Comparison of ENCODE assay signal across 12 cellular contexts in the genomic region with DNA sequence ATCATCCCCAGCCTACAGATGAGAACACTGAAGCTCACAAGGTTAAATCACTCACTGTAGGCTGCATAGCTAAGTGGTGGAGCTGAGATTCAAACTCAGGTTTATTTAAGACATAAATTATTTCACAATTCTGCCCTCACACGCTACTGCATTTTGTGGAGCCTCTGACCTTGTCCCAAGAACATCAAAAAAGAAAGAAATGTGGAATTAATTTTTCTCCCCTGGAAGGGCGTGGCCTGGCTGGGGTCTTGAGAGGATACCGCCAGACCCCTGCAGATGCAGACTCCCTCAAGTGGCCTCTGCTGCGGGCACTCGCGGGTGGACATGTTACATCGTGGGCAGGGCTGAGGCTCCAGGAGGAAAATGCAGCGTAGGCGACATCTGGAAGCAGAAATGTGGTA. TPM values are rescaled to one million over a fixed set of nuclear protein-coding genes. Genes with fewer than 3 reads are reported as not detected.
DNase-seq lines count a peak whose midpoint lies in the region; ATAC-seq and TF ChIP-seq lines count a peak whose summit lies in the region.
"Had no signal": no experiment of that assay in that cellular context is flagged by ENCODE, and none has a peak within 500 bp of the region (broad histone marks: within the 10 kb centered on the region; RNA-seq: fewer than 3 reads in every experiment).

No MANE protein-coding gene starts in this region.

- no peak overlapping the region for H3K27ac Mint-ChIP-seq in activated CD4-positive, alpha-beta T cell treated with anti-CD3 and anti-CD28 coated beads for 36 hours
- H3K27ac Mint-ChIP-seq in Caco-2 (ENCODE audit: unreplicated experiment), result no peak overlapping the region
- H3K27ac Mint-ChIP-seq: activated CD8-positive, alpha-beta memory T cell treated with anti-CD3 and anti-CD28 coated beads, Interleukin-2, amount 10 ng/mL, durations not matched to agents 7 days and 5 days had no signal

- peak; percentile 5 for ATAC-seq in activated CD4-positive, alpha-beta T cell treated with anti-CD3 and anti-CD28 coated beads for 36 hours
- ATAC-seq in upper lobe of left lung (ENCODE audit: low FRiP score in 2 of 2), result peak in 1 of 2 donors; percentile 40
- ATAC-seq: activated CD8-positive, alpha-beta memory T cell treated with anti-CD3 and anti-CD28 coated beads, Interleukin-2, amount 10 ng/mL, durations not matched to agents 7 days and 5 days had no signal

- DNase-seq in activated CD4-positive, alpha-beta T cell treated with anti-CD3 and anti-CD28 coated beads for 36 hours, result no peak
- DNase-seq in activated CD4-positive, alpha-beta T cell treated with anti-CD3 and anti-CD28 coated beads for 48 hours, result no peak
- DNase-seq in mammary epithelial cell (no peak), upper lobe of left lung (no peak), KBM-7 (no peak), Caco-2 (no peak), MM.1S (no peak)
- DNase-seq: activated CD8-positive, alpha-beta memory T cell treated with anti-CD3 and anti-CD28 coated beads, Interleukin-2, amount 10 ng/mL, durations not matched to agents 7 days and 5 days; BE2C; Karpas-422; RPMI8226 had no signal

- H2AFZ ChIP-seq in mammary epithelial cell (ENCODE audit: low read depth, low read length) (no peak overlapping the region), MM.1S (ENCODE audit: low read length) (no peak overlapping the region)

- peaks cover 27% of the 10 kb centered on the region for H3K4me1 Mint-ChIP-seq in activated CD4-positive, alpha-beta T cell treated with anti-CD3 and anti-CD28 coated beads for 36 hours
- H3K4me1 Mint-ChIP-seq in Caco-2 (ENCODE audit: low read depth, unreplicated experiment), result no peaks in the 10 kb centered on the region

- H3K4me3 ChIP-seq in mammary epithelial cell (replicated peaks in 1 of 3; ENCODE audit: insufficient read depth in 1 of 3, low read depth in 2 of 3, low read length in 3 of 3) (peak overlapping the region in 2 of 3 experiments; percentile 10 to 12), mucosa of rectum (ENCODE audit: low read length in 2 of 2) (no peak overlapping the region), upper lobe of left lung (no peak overlapping the region), Caco-2 (ENCODE audit: low read depth, low read length) (no peak overlapping the region), MM.1S (ENCODE audit: low read length) (no peak overlapping the region)

- H3K9me3 ChIP-seq in mammary epithelial cell (replicated peaks; ENCODE audit: insufficient read depth, low read length) (no peaks in the 10 kb centered on the region), mucosa of rectum (ENCODE audit: control insufficient read depth in 2 of 2, low read length in 2 of 2) (no peaks in the 10 kb centered on the region), upper lobe of left lung (no peaks in the 10 kb centered on the region), Caco-2 (no peaks in the 10 kb centered on the region), MM.1S (replicated peaks; ENCODE audit: insufficient read depth, low read length) (no peaks in the 10 kb centered on the region)
- H3K9me3 ChIP-seq: BE2C had no signal

- dilution Hi-C loops in mammary epithelial cell (cut with HindIII; ENCODE audit: low sequenced_read_pairs), result loop anchor here (5.0 kb wide), 3 partner anchors 46 to 71 kb away; no protein-coding TSS in a partner anchor

- peaks cover 6% of the 10 kb centered on the region for H3K27me3 Mint-ChIP-seq in activated CD4-positive, alpha-beta T cell treated with anti-CD3 and anti-CD28 coated beads for 36 hours
- no peaks in the 10 kb centered on the region for H3K27me3 Mint-ChIP-seq in Caco-2 (ENCODE audit: insufficient read depth, unreplicated experiment)

- no peak for TF ChIP-seq CTCF in mammary epithelial cell (conservative IDR thresholded peaks at IDR 0.05 in 1 of 2, IDR thresholded peaks at IDR 0.05 in 1 of 2; ENCODE audit: extremely low read depth in 1 of 2, insufficient read depth in 1 of 2, low read depth in 1 of 2, low read length in 2 of 2)
- TF ChIP-seq CTCF in upper lobe of left lung (IDR thresholded peaks at IDR 0.05), result no peak
- no peak for TF ChIP-seq CTCF in Caco-2 (IDR thresholded peaks at IDR 0.05; ENCODE audit: insufficient read depth in 1 of 2, low read depth in 1 of 2, low read length in 1 of 2, severe bottlenecking in 1 of 2, unreplicated experiment in 1 of 2)
- TF ChIP-seq CTCF in MM.1S (IDR thresholded peaks at IDR 0.05; ENCODE audit: low read length), result no peak

- WGBS in mammary epithelial cell (ENCODE audit: low coverage, missing lambda C conversion rate), result 0% methylated on average over 9 of the region's 9 CpGs
- 21 to 23% methylated on average over 9 of the region's 9 CpGs for WGBS in upper lobe of left lung, 2 donors

- peaks cover 54% of the 10 kb centered on the region for H3K79me2 ChIP-seq in mammary epithelial cell (ENCODE audit: insufficient read depth, low read length)
- H3K79me2 ChIP-seq in MM.1S (ENCODE audit: low read length), result no peaks in the 10 kb centered on the region

- H3K4me1 ChIP-seq in mammary epithelial cell (ENCODE audit: insufficient read depth, low read length), result peaks cover 92% of the 10 kb centered on the region
- peaks cover 10 to 14% of the 10 kb centered on the region in 2 donors for H3K4me1 ChIP-seq in mucosa of rectum (ENCODE audit: control insufficient read depth in 2 of 2, insufficient read depth in 2 of 2, low read length in 2 of 2)
- peaks cover 46 to 67% (median 52%) of the 10 kb centered on the region in 4 donors for H3K4me1 ChIP-seq in upper lobe of left lung
- H3K4me1 ChIP-seq in Caco-2, result peaks cover 8% of the 10 kb centered on the region; the same call in 1 of the 2 replicates
- H3K4me1 ChIP-seq in MM.1S (ENCODE audit: low read length), result no peaks in the 10 kb centered on the region

- in situ Hi-C loops in mammary epithelial cell (cut with MboI; ENCODE audit: low sequenced_read_pairs in 2 of 2), result no loop called here
- in situ Hi-C loops in KBM-7 (cut with MboI; ENCODE audit: low pct_unique_long_range_greater_than_20kb, low sequenced_read_pairs), result no loop called here

- H3K9me2 ChIP-seq in MM.1S (replicated peaks; ENCODE audit: insufficient read depth, low read length), result no peaks in the 10 kb centered on the region

- intact Hi-C loops in activated CD4-positive, alpha-beta T cell treated with anti-CD3 and anti-CD28 coated beads for 36 hours (cut with DNase I, micrococcal nuclease), result loop anchor here in 1 of 2 experiments (5.0 kb wide), 1 partner anchor 79 kb away; the partner anchor contains the start of genes ISCA2 and NPC2
- intact Hi-C loops in mammary epithelial cell (cut with micrococcal nuclease), result no loop called here
- intact Hi-C loops in Caco-2 (cut with micrococcal nuclease; ENCODE audit: unreplicated experiment), result no loop called here

- CTCF ChIA-PET in activated CD4-positive, alpha-beta T cell treated with anti-CD3 and anti-CD28 coated beads for 36 hours (lab: Charles Lee), result interaction anchor here (1.1 to 1.4 kb wide), 3 partner anchors 10 to 71 kb away, joined by 3 to 5 read pairs (median 5); no protein-coding TSS in a partner anchor
- CTCF ChIA-PET in mammary epithelial cell (lab: Charles Lee; ENCODE audit: low non-redundant PET) (no interaction called here), Caco-2 (lab: Charles Lee) (no interaction called here)

- H3K9ac ChIP-seq in mammary epithelial cell (ENCODE audit: insufficient read depth, low read length) (peak overlapping the region; percentile 91), mucosa of rectum (ENCODE audit: low read depth in 1 of 2, low read length in 2 of 2) (no peak overlapping the region), MM.1S (ENCODE audit: low read length) (no peak overlapping the region)

- H3K4me3 Mint-ChIP-seq in activated CD4-positive, alpha-beta T cell treated with anti-CD3 and anti-CD28 coated beads for 36 hours, result no peak overlapping the region
- H3K4me3 Mint-ChIP-seq in Caco-2 (ENCODE audit: unreplicated experiment), result no peak overlapping the region
- H3K4me3 Mint-ChIP-seq: activated CD8-positive, alpha-beta memory T cell treated with anti-CD3 and anti-CD28 coated beads, Interleukin-2, amount 10 ng/mL, durations not matched to agents 7 days and 5 days had no signal

- peak overlapping the region; percentile 68 for H3K4me2 ChIP-seq in mammary epithelial cell (ENCODE audit: insufficient read depth, low read depth, low read length)
- H3K4me2 ChIP-seq in MM.1S (ENCODE audit: low read depth, low read length), result no peak overlapping the region

- TF ChIP-seq EP300 in upper lobe of left lung (IDR thresholded peaks at IDR 0.05), result no peak

- H3K9me3 Mint-ChIP-seq in activated CD4-positive, alpha-beta T cell treated with anti-CD3 and anti-CD28 coated beads for 36 hours (ENCODE audit: low read depth), result no peaks in the 10 kb centered on the region
- no peaks in the 10 kb centered on the region for H3K9me3 Mint-ChIP-seq in Caco-2 (ENCODE audit: unreplicated experiment)

- H3K27me3 ChIP-seq in mammary epithelial cell (ENCODE audit: insufficient read depth, low read length), result no peaks in the 10 kb centered on the region
- no peaks in the 10 kb centered on the region for H3K27me3 ChIP-seq in mucosa of rectum (ENCODE audit: control insufficient read depth in 2 of 2, insufficient read depth in 2 of 2, low read length in 2 of 2)
- no peaks in the 10 kb centered on the region for H3K27me3 ChIP-seq in upper lobe of left lung
- no peaks in the 10 kb centered on the region for H3K27me3 ChIP-seq in Caco-2 (replicated peaks; ENCODE audit: control insufficient read depth, insufficient read depth, low read length)
- H3K27me3 ChIP-seq in MM.1S (replicated peaks; ENCODE audit: insufficient read depth, low read length), result no peaks in the 10 kb centered on the region
- H3K27me3 ChIP-seq: BE2C had no signal

- POLR2A ChIA-PET in activated CD4-positive, alpha-beta T cell treated with anti-CD3 and anti-CD28 coated beads for 36 hours (lab: Charles Lee), result interaction anchor here (0.6 to 0.8 kb wide), 2 partner anchors 20 to 47 kb away, joined by 3 to 5 read pairs; no protein-coding TSS in a partner anchor
- POLR2A ChIA-PET in Caco-2 (lab: Charles Lee), result no interaction called here

- no peaks in the 10 kb centered on the region for H3F3A ChIP-seq in MM.1S (ENCODE audit: insufficient read depth, low read length)

- no peaks in the 10 kb centered on the region for H3K36me3 ChIP-seq in mammary epithelial cell (ENCODE audit: insufficient read depth, low read length)
- H3K36me3 ChIP-seq in mucosa of rectum (ENCODE audit: control insufficient read depth in 2 of 2, insufficient read depth in 2 of 2, low read length in 2 of 2), result no peaks in the 10 kb centered on the region
- H3K36me3 ChIP-seq in upper lobe of left lung, result no peaks in the 10 kb centered on the region
- H3K36me3 ChIP-seq in Caco-2 (ENCODE audit: control insufficient read depth, insufficient read depth, low read length), result no peaks in the 10 kb centered on the region
- H3K36me3 ChIP-seq in MM.1S (replicated peaks; ENCODE audit: insufficient read depth, low read length), result no peaks in the 10 kb centered on the region
- H3K36me3 ChIP-seq: BE2C had no signal

- TF ChIP-seq POLR2A in upper lobe of left lung (IDR thresholded peaks at IDR 0.05), result no peak

- no peaks in the 10 kb centered on the region for H3K36me3 Mint-ChIP-seq in activated CD4-positive, alpha-beta T cell treated with anti-CD3 and anti-CD28 coated beads for 36 hours (ENCODE audit: low read depth)
- H3K36me3 Mint-ChIP-seq in Caco-2 (ENCODE audit: insufficient read depth, unreplicated experiment), result no peaks in the 10 kb centered on the region
- H3K36me3 Mint-ChIP-seq: activated CD8-positive, alpha-beta memory T cell treated with anti-CD3 and anti-CD28 coated beads, Interleukin-2, amount 10 ng/mL, durations not matched to agents 7 days and 5 days had no signal

- BruUV-seq in mammary epithelial cell (replicated peaks; lab: Mats Ljungman, UMichigan) (TSS peak; percentile 1), Caco-2 (replicated peaks; lab: Mats Ljungman, UMichigan) (no TSS peak)

- H3K27ac ChIP-seq in mammary epithelial cell (ENCODE audit: insufficient read depth, low read depth, low read length) (peak overlapping the region; percentile 98), mucosa of rectum (ENCODE audit: low read depth in 2 of 2, low read length in 2 of 2) (peak overlapping the region; percentile 60 to 67), upper lobe of left lung (peak overlapping the region; percentile 47 to 79 (median 68)), MM.1S (ENCODE audit: low read length) (no peak overlapping the region)

- H4K20me1 ChIP-seq in mammary epithelial cell (ENCODE audit: insufficient read depth, low read length), result no peaks in the 10 kb centered on the region
- H4K20me1 ChIP-seq in MM.1S (ENCODE audit: insufficient read depth, low read length), result no peaks in the 10 kb centered on the region

RNA-seq across cellular contexts. Expression of gene LTBP2, which starts 40.6 kb away (rescaled TPM):
- under 1 TPM; 0.04 to 0.37 TPM for total RNA-seq in activated CD4-positive, alpha-beta T cell treated with anti-CD3 and anti-CD28 coated beads for 36 hours
- total RNA-seq in mammary epithelial cell (100 to 1,000 TPM; 104 to 322 TPM), upper lobe of left lung (100 to 1,000 TPM in 2 of 6 donors, 10 to 100 TPM in 4; 19.7 to 136 (median 77.6) TPM), Caco-2 (2022) (0.86 and 1.0 TPM in 2 replicates)
- 56.3 TPM for polyA plus RNA-seq in mammary epithelial cell
- polyA minus RNA-seq in mammary epithelial cell, result 131 TPM

Comparison
In these comparisons a context has a peak if more than half of its experiments do, and no peak if none do; other contexts are left out.
1. H3K4me3 ChIP-seq: peak in mammary epithelial cell (2 of 3); none in mucosa of rectum (0 of 2), upper lobe of left lung (0 of 4), Caco-2 (single experiment) and MM.1S (single experiment).
2. RNA of gene LTBP2, which starts 40.6 kb away (total RNA-seq): 104 to 322 TPM in mammary epithelial cell and 19.7 to 136 TPM in upper lobe of left lung; 0.86 to 1.0 TPM in Caco-2 and 0.04 to 0.37 TPM in activated CD4-positive, alpha-beta T cell treated with anti-CD3 and anti-CD28 coated beads for 36 hours; every median in the first group is over 10 times any median in the second.